Comparison of ENCODE assay signal across 2 cellular contexts in genomic region chr13:102774210-102774560, GRCh38.
A peak's percentile ranks its signal among the peaks of the same experiment; 100 is the strongest.
TF ChIP-seq lines count a peak whose summit lies in the region.

No MANE protein-coding gene starts in this region.

TF ChIP-seq in H1, 55 proteins besides CTCF, POLR2A, EP300 and RAD21:
- peak; percentile 5 for TF ChIP-seq RNF2 (IDR thresholded peaks at IDR 0.05; ENCODE audit: borderline replicate concordance, low read depth, low read length, missing control alignments, poor library complexity, severe bottlenecking)
- no peak for TF ChIP-seq SP4 (IDR thresholded peaks at IDR 0.05; ENCODE audit: low read length)
- no peak for TF ChIP-seq BACH1 (IDR thresholded peaks at IDR 0.05; ENCODE audit: low read length)
- TF ChIP-seq GTF2F1 (IDR thresholded peaks at IDR 0.05; ENCODE audit: borderline replicate concordance, low read depth, low read length) = no peak
- TF ChIP-seq ATF3 (IDR thresholded peaks at IDR 0.05; ENCODE audit: insufficient read depth, low read depth, low read length) = no peak
- no peak for TF ChIP-seq CBX8 (IDR thresholded peaks at IDR 0.05; ENCODE audit: borderline replicate concordance, low read depth, low read length)

TF ChIP-seq in GM12891, 5 proteins besides CTCF, POLR2A, EP300 and RAD21:
- TF ChIP-seq POU2F2 (IDR thresholded peaks at IDR 0.05; ENCODE audit: low read depth, low read length) = no peak
- TF ChIP-seq SPI1 (IDR thresholded peaks at IDR 0.05; ENCODE audit: low read depth, low read length) = no peak
- TF ChIP-seq TAF1 (IDR thresholded peaks at IDR 0.05; ENCODE audit: low read depth, low read length) = no peak
- TF ChIP-seq POLR2AphosphoS5 (IDR thresholded peaks at IDR 0.05; ENCODE audit: low read depth, low read length) = no peak
- no peak for TF ChIP-seq PAX5 (IDR thresholded peaks at IDR 0.05; ENCODE audit: insufficient read depth, low read length, severe bottlenecking)
